7 cellular contexts compared by ENCODE assay signal in the genomic region with DNA sequence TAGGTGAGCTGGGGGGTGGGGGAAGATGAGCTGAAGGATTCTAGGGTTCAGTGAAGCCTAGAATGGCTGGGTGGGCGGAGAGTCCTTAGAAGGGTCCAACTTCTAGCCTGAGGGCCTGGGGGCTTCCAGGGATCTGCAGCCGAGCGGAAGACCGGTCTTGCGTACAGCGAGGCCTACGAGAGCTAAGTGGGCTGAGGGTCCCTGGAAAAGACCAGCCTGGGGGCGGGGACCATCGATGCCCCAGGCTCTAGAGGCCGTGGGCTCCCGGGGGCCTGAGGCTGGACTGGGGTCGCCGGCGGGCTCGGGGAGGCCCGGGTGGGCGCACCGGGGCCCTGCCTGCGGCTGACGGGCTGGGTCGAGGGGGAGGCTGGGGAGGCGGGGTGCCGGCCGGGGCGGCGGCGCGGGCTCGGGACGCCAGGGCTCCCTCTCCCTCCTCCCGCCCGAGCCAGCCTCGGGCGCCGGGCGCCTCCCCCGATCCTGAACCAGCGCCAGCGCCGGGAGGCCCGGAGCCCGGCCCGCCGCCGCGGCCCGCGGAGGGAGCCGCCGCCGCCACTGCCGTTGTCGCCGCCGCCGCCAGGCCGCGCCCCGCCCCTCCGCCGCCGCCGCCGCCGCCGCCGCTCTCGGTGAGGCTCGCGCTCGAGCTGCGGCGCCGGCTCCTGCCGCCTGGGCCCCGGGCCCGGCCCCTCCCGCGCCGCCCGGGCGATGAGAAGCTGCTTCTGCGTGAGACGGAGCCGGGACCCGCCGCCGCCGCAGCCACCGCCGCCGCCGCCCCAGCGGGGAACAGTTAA. TPM values are rescaled to one million over a fixed set of nuclear protein-coding genes. Genes with fewer than 3 reads are reported as not detected.
DNase-seq lines count a peak whose midpoint lies in the region; ATAC-seq and TF ChIP-seq lines count a peak whose summit lies in the region.

A gene with protein sequence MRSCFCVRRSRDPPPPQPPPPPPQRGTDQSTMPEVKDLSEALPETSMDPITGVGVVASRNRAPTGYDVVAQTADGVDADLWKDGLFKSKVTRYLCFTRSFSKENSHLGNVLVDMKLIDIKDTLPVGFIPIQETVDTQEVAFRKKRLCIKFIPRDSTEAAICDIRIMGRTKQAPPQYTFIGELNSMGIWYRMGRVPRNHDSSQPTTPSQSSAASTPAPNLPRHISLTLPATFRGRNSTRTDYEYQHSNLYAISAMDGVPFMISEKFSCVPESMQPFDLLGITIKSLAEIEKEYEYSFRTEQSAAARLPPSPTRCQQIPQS (plus strand): TSS at position 602 of the 788 bp plus-strand sequence. CDS start 101 bp downstream, at position 703.

- H3K4me1 ChIP-seq in GM23338 (ENCODE audit: insufficient read depth) (peaks cover 7% of the 10 kb centered on the region; the same call in 1 of the 2 replicates), RWPE2 (ENCODE audit: insufficient read depth, poor library complexity, severe bottlenecking) (no peaks in the 10 kb centered on the region), heart right ventricle (peaks cover 3 to 48% (median 22%) of the 10 kb centered on the region in 9 donors)

- TF ChIP-seq CTCF in GM23338 (conservative IDR thresholded peaks at IDR 0.05; ENCODE audit: low read depth in 2 of 2) = no peak
- no peak for TF ChIP-seq CTCF in RWPE2 (IDR thresholded peaks at IDR 0.05; ENCODE audit: poor library complexity, severe bottlenecking)
- no peak for TF ChIP-seq CTCF in heart right ventricle (IDR thresholded peaks at IDR 0.05)

- H3K9me2 ChIP-seq in GM23338 (ENCODE audit: insufficient read depth) = no peaks in the 10 kb centered on the region

- DNase-seq in GM23338 (ENCODE audit: low spot score) = peak; percentile 59
- DNase-seq in RWPE2 (ENCODE audit: low spot score) = no peak
- DNase-seq in activated naive CD8-positive, alpha-beta T cell treated with anti-CD3 and anti-CD28 coated beads for 36 hours = peak; percentile 67
- DNase-seq in heart right ventricle = peak in 1 of 2 donors; percentile 59
- DNase-seq in posterior vena cava (ENCODE audit: low spot score) = peak; percentile 84

- H3K27ac Mint-ChIP-seq in GM23338 = no peak within 1 kb of the TSS
- H3K27ac Mint-ChIP-seq in activated naive CD8-positive, alpha-beta T cell treated with anti-CD3 and anti-CD28 coated beads for 36 hours = peak within 1 kb of the TSS; percentile 83

- peaks cover 10% of the 10 kb centered on the region; the same call in 2 of the 3 replicates for H3K36me3 Mint-ChIP-seq in GM23338 (ENCODE audit: low read depth)
- peaks cover 7% of the 10 kb centered on the region for H3K36me3 Mint-ChIP-seq in activated naive CD8-positive, alpha-beta T cell treated with anti-CD3 and anti-CD28 coated beads for 36 hours

- peaks cover 2% of the 10 kb centered on the region for H3K9me3 ChIP-seq in RWPE2 (ENCODE audit: severe bottlenecking)
- peaks cover 0 to 20% (median 10%) of the 10 kb centered on the region in 11 donors for H3K9me3 ChIP-seq in heart right ventricle

- H3K27me3 ChIP-seq in GM23338 (ENCODE audit: insufficient read depth) = peaks cover 15% of the 10 kb centered on the region
- H3K27me3 ChIP-seq in RWPE2 (ENCODE audit: insufficient read depth, poor library complexity, severe bottlenecking) = no peaks in the 10 kb centered on the region
- H3K27me3 ChIP-seq in heart right ventricle = no peaks in the 10 kb centered on the region

- no peaks in the 10 kb centered on the region; the same call in 1 of the 2 replicates for H3K79me2 ChIP-seq in GM23338 (replicated peaks; ENCODE audit: insufficient read depth)

- H3K4me2 ChIP-seq in GM23338 = peak within 1 kb of the TSS; percentile 86

- H3K4me1 Mint-ChIP-seq in GM23338 = peaks cover 15% of the 10 kb centered on the region
- H3K4me1 Mint-ChIP-seq in activated naive CD8-positive, alpha-beta T cell treated with anti-CD3 and anti-CD28 coated beads for 36 hours = peaks cover 37% of the 10 kb centered on the region

- H3K4me3 ChIP-seq in GM23338 (peak within 1 kb of the TSS; percentile 76), RWPE2 (ENCODE audit: severe bottlenecking) (peak within 1 kb of the TSS; percentile 64), heart right ventricle (peak within 1 kb of the TSS; percentile 42 to 86 (median 70))

- H2AFZ ChIP-seq in GM23338 = peak within 1 kb of the TSS; percentile 98

- peaks cover 3% of the 10 kb centered on the region; the same call in 1 of the 2 replicates for H3F3A ChIP-seq in GM23338 (replicated peaks; ENCODE audit: low read depth)

- H3K36me3 ChIP-seq in GM23338 (ENCODE audit: insufficient read depth) = no peaks in the 10 kb centered on the region
- no peaks in the 10 kb centered on the region for H3K36me3 ChIP-seq in RWPE2 (ENCODE audit: low read depth)
- H3K36me3 ChIP-seq in heart right ventricle = no peaks in the 10 kb centered on the region

- peaks cover 6% of the 10 kb centered on the region for H3K27me3 Mint-ChIP-seq in GM23338 (ENCODE audit: insufficient read depth, low read depth, poor library complexity)
- no peaks in the 10 kb centered on the region for H3K27me3 Mint-ChIP-seq in activated naive CD8-positive, alpha-beta T cell treated with anti-CD3 and anti-CD28 coated beads for 36 hours

- H3K9me3 Mint-ChIP-seq in GM23338 = peaks cover 18% of the 10 kb centered on the region
- H3K9me3 Mint-ChIP-seq in activated naive CD8-positive, alpha-beta T cell treated with anti-CD3 and anti-CD28 coated beads for 36 hours = peaks cover 8% of the 10 kb centered on the region

- ATAC-seq in GM23338 (peak; percentile 63), RWPE2 (ENCODE audit: low read depth) (peak; percentile 58; the same call in 1 of the 3 replicates), heart right ventricle (peak in 7 of 8 donors; percentile 15 to 73 (median 53)), HG03025 (IDR thresholded peaks at IDR 0.05; ENCODE audit: low FRiP score, unreplicated experiment) (no peak), HG02938 (IDR thresholded peaks at IDR 0.05; ENCODE audit: unreplicated experiment) (no peak)

- 3 to 8% methylated on average over 33 to 93 of the region's 94 CpGs for WGBS in heart right ventricle, 2 donors

- intact Hi-C loops in heart right ventricle (cut with DNase I) (loop anchor here in 1 of 10 donors (2.0 kb wide), 1 partner anchor 42 kb away; no protein-coding TSS in a partner anchor), posterior vena cava (cut with DNase I) (loop anchor here in 1 of 2 donors (10.0 kb wide), 1 partner anchor 68 kb away; no protein-coding TSS in a partner anchor)

- H3K27ac ChIP-seq in GM23338 (ENCODE audit: low read depth) (no peak within 1 kb of the TSS), RWPE2 (ENCODE audit: poor library complexity, severe bottlenecking) (peak within 1 kb of the TSS; percentile 30), heart right ventricle (peak within 1 kb of the TSS; percentile 38 to 90 (median 80))

- peak within 1 kb of the TSS; percentile 73 for H3K4me3 Mint-ChIP-seq in GM23338
- peak within 1 kb of the TSS; percentile 83 for H3K4me3 Mint-ChIP-seq in activated naive CD8-positive, alpha-beta T cell treated with anti-CD3 and anti-CD28 coated beads for 36 hours

- no peaks in the 10 kb centered on the region for H4K20me1 ChIP-seq in GM23338 (replicated peaks; ENCODE audit: insufficient read depth)

TF ChIP-seq in GM23338, 12 proteins besides CTCF, POLR2A, EP300 and RAD21:
- TF ChIP-seq EZH2phosphoT487 (IDR thresholded peaks at IDR 0.05; ENCODE audit: unreplicated experiment) = no peak
- TF ChIP-seq POLR2AphosphoS5 (IDR thresholded peaks at IDR 0.05; ENCODE audit: low read depth) = peak; percentile 41; the same call in 1 of the 2 replicates
TF ChIP-seq in GM23338: peak in this region for 1.

RNA-seq across cellular contexts. Expression of the gene that starts here (rescaled TPM):
- total RNA-seq in GM23338 (2014; rRNA removed; shearing (Covaris generic)) = 4.0 and 6.6 TPM in 2 replicates
- polyA plus RNA-seq in GM23338 (2016; fragmentation: Nextera tagmentation; extraction: Ambion mirVana) (1.3 and 1.9 TPM in 2 replicates), heart right ventricle (1 to 10 TPM; 2.8 to 4.3 TPM)
- total RNA-seq in activated naive CD8-positive, alpha-beta T cell treated with anti-CD3 and anti-CD28 coated beads for 36 hours = 1 to 10 TPM; 7.9 to 9.5 TPM
- total RNA-seq in heart right ventricle (10 to 100 TPM in 7 of 10 donors, 1 to 10 TPM in 3; 8.4 to 16.5 (median 11.2) TPM), posterior vena cava (10 to 100 TPM; 13.6 to 13.8 TPM)

Comparison
In these comparisons a context has a peak if more than half of its experiments do, and no peak if none do; other contexts are left out.
1. ATAC-seq: peak in GM23338 (single experiment), RWPE2 (single experiment) and heart right ventricle (7 of 8); none in HG03025 (single experiment) and HG02938 (single experiment).
2. Peak in every context shown above with its lines, with median percentiles within 50 percentile points of each other: H3K4me3 ChIP-seq.